In the genomic region with DNA sequence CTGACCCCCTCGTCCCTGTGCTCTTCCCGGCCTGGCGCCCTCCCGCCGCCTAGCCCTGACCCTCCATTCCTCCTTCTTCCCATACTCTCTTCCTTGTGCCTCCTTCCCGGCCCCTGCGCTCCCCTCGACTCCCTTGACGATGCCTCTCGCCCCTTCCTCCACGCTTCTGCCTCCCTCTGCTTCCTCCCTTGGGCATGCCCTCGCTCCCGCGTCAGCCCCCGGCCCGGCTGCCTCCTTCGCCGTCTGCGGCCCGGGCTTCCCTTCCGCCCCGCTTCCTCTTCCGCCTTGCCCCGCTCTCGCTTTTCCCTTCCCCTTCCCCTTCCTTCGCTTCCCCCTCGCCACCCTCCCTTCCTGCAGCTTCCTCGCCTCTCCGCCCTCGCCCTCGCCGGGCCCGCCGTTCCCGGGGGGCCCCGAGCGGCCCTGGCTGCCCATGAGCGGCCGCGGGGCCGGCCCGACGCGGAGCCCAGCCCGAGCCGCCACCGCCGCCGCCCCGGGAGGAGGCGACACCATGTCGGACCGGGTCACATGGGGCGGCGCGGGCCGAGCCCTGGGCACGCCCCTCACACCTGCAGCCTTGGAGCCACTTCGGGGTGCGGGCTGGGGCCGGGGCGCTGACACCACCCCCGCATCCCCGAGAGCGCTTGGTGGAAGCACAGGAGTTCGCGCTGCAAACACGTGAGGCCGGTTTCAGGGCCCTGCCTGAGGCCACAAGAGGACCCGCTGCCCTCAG, we compare ENCODE assay signal across 8 cellular contexts. TPM values are rescaled to one million over a fixed set of nuclear protein-coding genes. Genes with fewer than 3 reads are reported as not detected.
DNase-seq lines count a peak whose midpoint lies in the region; ATAC-seq and TF ChIP-seq lines count a peak whose summit lies in the region.

A gene with protein sequence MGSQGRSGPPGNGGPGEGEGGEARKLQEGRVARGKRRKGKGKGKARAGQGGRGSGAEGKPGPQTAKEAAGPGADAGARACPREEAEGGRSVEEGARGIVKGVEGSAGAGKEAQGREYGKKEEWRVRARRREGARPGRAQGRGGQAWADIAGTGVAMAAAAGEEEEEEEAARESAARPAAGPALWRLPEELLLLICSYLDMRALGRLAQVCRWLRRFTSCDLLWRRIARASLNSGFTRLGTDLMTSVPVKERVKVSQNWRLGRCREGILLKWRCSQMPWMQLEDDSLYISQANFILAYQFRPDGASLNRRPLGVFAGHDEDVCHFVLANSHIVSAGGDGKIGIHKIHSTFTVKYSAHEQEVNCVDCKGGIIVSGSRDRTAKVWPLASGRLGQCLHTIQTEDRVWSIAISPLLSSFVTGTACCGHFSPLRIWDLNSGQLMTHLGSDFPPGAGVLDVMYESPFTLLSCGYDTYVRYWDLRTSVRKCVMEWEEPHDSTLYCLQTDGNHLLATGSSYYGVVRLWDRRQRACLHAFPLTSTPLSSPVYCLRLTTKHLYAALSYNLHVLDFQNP (minus strand): TSS at position 497 of the 730 bp plus-strand sequence. CDS start 65 bp downstream, at position 432.

- no peaks in the 10 kb centered on the region for H3K36me3 Mint-ChIP-seq in endothelial cell (ENCODE audit: low read depth, unreplicated experiment)

- peak within 1 kb of the TSS; percentile 95 for H3K4me3 Mint-ChIP-seq in endothelial cell (ENCODE audit: unreplicated experiment)

- H3K27ac Mint-ChIP-seq in endothelial cell (ENCODE audit: unreplicated experiment), result peak within 1 kb of the TSS; percentile 97

- no peak for TF ChIP-seq CTCF in endothelial cell (IDR thresholded peaks at IDR 0.05; ENCODE audit: unreplicated experiment)

- H3K9me3 Mint-ChIP-seq in endothelial cell (ENCODE audit: unreplicated experiment), result no peaks in the 10 kb centered on the region

- DNase-seq in NCI-H345 (lab: John Stamatoyannopoulos, UW) (peak; percentile 19), NCI-H345 treated with DMSO at 0.1 percent for 48 hours (lab: John Stamatoyannopoulos, UW; ENCODE audit: unreplicated experiment) (no peak), NCI-H69 (lab: John Stamatoyannopoulos, UW) (peak; percentile 68), endothelial cell (ENCODE audit: low spot score) (peak; percentile 67), midbrain (lab: John Stamatoyannopoulos, UW) (peak; percentile 43)
- peak; percentile 37 for DNase-seq in activated CD8-positive, alpha-beta memory T cell treated with anti-CD3 and anti-CD28 coated beads, Interleukin-2, amount 50 U/mL, for 1 hour (ENCODE audit: extremely low read depth)
- peak; percentile 37 to 53 for DNase-seq in stimulated activated CD8-positive, alpha-beta memory T cell treated with anti-CD3 and anti-CD28 coated beads, Interleukin-2, amount 100 ng/mL, for 1 hour (ENCODE audit: low read depth in 2 of 2)

- peak; percentile 52 for ATAC-seq in HG02870 (IDR thresholded peaks at IDR 0.05; ENCODE audit: unreplicated experiment)

- H3K27me3 Mint-ChIP-seq in endothelial cell (ENCODE audit: unreplicated experiment), result peaks cover 5% of the 10 kb centered on the region

- peaks cover 29% of the 10 kb centered on the region for H3K4me1 Mint-ChIP-seq in endothelial cell (ENCODE audit: unreplicated experiment)

RNA-seq across cellular contexts. Expression of the gene that starts here (rescaled TPM):
- total RNA-seq in endothelial cell (ENCODE audit: unreplicated experiment), result 36.0 TPM
